ENCODE assay signal across 1 cellular context in the genomic region with DNA sequence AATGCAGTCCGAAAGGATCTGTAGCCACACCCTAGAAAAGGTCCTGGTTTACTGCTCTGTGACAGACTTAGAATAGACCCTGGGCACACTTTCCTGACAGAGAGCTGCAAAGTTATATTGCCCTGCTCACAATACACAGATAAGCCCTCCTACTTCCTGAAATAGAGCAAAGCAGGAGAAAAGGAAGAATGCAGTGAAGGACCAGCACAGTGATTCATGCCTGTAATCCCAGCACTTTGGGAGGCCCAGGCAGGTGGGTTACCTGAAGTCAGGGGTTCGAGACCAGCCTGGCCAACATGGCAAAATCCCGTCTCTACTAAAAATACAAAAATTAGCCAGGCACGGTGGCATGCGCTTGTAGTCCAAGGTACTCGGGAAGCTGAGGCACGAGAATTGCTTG.
TF ChIP-seq lines count a peak whose summit lies in the region.

No MANE protein-coding gene starts in this region.

TF ChIP-seq in GM23338, 12 proteins besides CTCF, POLR2A, EP300 and RAD21:
- TF ChIP-seq, protein P1, sequence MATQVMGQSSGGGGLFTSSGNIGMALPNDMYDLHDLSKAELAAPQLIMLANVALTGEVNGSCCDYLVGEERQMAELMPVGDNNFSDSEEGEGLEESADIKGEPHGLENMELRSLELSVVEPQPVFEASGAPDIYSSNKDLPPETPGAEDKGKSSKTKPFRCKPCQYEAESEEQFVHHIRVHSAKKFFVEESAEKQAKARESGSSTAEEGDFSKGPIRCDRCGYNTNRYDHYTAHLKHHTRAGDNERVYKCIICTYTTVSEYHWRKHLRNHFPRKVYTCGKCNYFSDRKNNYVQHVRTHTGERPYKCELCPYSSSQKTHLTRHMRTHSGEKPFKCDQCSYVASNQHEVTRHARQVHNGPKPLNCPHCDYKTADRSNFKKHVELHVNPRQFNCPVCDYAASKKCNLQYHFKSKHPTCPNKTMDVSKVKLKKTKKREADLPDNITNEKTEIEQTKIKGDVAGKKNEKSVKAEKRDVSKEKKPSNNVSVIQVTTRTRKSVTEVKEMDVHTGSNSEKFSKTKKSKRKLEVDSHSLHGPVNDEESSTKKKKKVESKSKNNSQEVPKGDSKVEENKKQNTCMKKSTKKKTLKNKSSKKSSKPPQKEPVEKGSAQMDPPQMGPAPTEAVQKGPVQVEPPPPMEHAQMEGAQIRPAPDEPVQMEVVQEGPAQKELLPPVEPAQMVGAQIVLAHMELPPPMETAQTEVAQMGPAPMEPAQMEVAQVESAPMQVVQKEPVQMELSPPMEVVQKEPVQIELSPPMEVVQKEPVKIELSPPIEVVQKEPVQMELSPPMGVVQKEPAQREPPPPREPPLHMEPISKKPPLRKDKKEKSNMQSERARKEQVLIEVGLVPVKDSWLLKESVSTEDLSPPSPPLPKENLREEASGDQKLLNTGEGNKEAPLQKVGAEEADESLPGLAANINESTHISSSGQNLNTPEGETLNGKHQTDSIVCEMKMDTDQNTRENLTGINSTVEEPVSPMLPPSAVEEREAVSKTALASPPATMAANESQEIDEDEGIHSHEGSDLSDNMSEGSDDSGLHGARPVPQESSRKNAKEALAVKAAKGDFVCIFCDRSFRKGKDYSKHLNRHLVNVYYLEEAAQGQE (IDR thresholded peaks at IDR 0.05; ENCODE audit: unreplicated experiment): no peak
- TF ChIP-seq CREB1 (CRISPR knock-in tag; IDR thresholded peaks at IDR 0.05; ENCODE audit: low read depth) (no peak), POLR2AphosphoS5 (IDR thresholded peaks at IDR 0.05; ENCODE audit: low read depth) (no peak), JUNB (IDR thresholded peaks at IDR 0.05; ENCODE audit: unreplicated experiment) (no peak), EZH2 (IDR thresholded peaks at IDR 0.05; ENCODE audit: low read depth, unreplicated experiment) (no peak), STAT1 (IDR thresholded peaks at IDR 0.05; ENCODE audit: unreplicated experiment) (no peak), ZNF331 (CRISPR knock-in tag; IDR thresholded peaks at IDR 0.05; ENCODE audit: low read depth) (no peak), ZNF114 (CRISPR knock-in tag; IDR thresholded peaks at IDR 0.05) (no peak), EZH2phosphoT487 (IDR thresholded peaks at IDR 0.05; ENCODE audit: unreplicated experiment) (no peak), NANOG (IDR thresholded peaks at IDR 0.05; ENCODE audit: borderline replicate concordance) (no peak)
- TF ChIP-seq, protein P2, sequence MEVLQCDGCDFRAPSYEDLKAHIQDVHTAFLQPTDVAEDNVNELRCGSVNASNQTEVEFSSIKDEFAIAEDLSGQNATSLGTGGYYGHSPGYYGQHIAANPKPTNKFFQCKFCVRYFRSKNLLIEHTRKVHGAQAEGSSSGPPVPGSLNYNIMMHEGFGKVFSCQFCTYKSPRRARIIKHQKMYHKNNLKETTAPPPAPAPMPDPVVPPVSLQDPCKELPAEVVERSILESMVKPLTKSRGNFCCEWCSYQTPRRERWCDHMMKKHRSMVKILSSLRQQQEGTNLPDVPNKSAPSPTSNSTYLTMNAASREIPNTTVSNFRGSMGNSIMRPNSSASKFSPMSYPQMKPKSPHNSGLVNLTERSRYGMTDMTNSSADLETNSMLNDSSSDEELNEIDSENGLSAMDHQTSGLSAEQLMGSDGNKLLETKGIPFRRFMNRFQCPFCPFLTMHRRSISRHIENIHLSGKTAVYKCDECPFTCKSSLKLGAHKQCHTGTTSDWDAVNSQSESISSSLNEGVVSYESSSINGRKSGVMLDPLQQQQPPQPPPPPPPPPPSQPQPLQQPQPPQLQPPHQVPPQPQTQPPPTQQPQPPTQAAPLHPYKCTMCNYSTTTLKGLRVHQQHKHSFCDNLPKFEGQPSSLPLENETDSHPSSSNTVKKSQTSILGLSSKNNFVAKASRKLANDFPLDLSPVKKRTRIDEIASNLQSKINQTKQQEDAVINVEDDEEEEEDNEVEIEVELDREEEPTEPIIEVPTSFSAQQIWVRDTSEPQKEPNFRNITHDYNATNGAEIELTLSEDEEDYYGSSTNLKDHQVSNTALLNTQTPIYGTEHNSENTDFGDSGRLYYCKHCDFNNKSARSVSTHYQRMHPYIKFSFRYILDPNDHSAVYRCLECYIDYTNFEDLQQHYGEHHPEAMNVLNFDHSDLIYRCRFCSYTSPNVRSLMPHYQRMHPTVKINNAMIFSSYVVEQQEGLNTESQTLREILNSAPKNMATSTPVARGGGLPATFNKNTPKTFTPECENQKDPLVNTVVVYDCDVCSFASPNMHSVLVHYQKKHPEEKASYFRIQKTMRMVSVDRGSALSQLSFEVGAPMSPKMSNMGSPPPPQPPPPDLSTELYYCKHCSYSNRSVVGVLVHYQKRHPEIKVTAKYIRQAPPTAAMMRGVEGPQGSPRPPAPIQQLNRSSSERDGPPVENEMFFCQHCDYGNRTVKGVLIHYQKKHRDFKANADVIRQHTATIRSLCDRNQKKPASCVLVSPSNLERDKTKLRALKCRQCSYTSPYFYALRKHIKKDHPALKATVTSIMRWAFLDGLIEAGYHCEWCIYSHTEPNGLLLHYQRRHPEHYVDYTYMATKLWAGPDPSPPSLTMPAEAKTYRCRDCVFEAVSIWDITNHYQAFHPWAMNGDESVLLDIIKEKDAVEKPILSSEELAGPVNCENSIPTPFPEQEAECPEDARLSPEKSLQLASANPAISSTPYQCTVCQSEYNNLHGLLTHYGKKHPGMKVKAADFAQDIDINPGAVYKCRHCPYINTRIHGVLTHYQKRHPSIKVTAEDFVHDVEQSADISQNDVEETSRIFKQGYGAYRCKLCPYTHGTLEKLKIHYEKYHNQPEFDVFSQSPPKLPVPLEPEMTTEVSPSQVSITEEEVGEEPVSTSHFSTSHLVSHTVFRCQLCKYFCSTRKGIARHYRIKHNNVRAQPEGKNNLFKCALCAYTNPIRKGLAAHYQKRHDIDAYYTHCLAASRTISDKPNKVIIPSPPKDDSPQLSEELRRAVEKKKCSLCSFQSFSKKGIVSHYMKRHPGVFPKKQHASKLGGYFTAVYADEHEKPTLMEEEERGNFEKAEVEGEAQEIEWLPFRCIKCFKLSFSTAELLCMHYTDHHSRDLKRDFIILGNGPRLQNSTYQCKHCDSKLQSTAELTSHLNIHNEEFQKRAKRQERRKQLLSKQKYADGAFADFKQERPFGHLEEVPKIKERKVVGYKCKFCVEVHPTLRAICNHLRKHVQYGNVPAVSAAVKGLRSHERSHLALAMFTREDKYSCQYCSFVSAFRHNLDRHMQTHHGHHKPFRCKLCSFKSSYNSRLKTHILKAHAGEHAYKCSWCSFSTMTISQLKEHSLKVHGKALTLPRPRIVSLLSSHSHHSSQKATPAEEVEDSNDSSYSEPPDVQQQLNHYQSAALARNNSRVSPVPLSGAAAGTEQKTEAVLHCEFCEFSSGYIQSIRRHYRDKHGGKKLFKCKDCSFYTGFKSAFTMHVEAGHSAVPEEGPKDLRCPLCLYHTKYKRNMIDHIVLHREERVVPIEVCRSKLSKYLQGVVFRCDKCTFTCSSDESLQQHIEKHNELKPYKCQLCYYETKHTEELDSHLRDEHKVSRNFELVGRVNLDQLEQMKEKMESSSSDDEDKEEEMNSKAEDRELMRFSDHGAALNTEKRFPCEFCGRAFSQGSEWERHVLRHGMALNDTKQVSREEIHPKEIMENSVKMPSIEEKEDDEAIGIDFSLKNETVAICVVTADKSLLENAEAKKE (CRISPR knock-in tag; IDR thresholded peaks at IDR 0.05): no peak
- TF ChIP-seq, protein P3, sequence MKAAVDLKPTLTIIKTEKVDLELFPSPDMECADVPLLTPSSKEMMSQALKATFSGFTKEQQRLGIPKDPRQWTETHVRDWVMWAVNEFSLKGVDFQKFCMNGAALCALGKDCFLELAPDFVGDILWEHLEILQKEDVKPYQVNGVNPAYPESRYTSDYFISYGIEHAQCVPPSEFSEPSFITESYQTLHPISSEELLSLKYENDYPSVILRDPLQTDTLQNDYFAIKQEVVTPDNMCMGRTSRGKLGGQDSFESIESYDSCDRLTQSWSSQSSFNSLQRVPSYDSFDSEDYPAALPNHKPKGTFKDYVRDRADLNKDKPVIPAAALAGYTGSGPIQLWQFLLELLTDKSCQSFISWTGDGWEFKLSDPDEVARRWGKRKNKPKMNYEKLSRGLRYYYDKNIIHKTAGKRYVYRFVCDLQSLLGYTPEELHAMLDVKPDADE (IDR thresholded peaks at IDR 0.05): no peak
